ENCODE assay signal across 10 cellular contexts in the genomic region with DNA sequence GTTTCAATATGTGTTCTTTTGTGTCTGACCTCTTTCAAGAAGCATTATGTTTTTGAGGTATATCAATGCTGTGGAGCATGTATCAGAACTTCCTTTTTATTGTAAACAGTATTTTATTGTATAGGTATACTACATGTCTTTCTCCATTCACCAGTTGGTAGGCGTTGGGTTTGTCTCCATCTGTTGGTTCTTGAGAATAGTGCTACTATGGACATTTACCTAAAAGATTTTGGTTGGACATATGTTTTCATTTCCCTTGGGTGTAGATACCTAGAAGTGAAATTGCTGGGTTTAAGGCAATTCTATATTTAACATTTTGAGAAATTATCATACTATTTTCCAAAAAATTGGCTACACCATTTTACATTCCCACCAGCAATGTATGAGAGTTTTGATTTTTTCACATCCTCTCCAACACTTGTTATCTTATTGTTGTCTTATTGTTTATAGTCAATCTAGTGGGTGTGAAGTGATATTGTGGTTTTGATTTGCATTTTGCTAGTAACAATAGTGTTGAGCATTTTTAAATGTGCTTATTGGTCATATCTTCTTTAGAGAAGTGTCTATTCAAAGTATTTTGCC.
DNase-seq lines count a peak whose midpoint lies in the region; ATAC-seq and TF ChIP-seq lines count a peak whose summit lies in the region.
"Had no signal": no experiment of that assay in that cellular context is flagged by ENCODE, and none has a peak within 500 bp of the region (broad histone marks: within the 10 kb centered on the region; RNA-seq: fewer than 3 reads in every experiment).

No MANE protein-coding gene starts in this region.

- TF ChIP-seq POLR2A in stomach (IDR thresholded peaks at IDR 0.05), result no peak

- no peak overlapping the region for H3K27ac Mint-ChIP-seq in activated CD4-positive, alpha-beta T cell treated with anti-CD3 and anti-CD28 coated beads, Interleukin-2, amount 10 ng/mL, durations not matched to agents 7 days and 5 days

- H3K4me3 ChIP-seq in stomach, result no peak overlapping the region
- H3K4me3 ChIP-seq: BLaER1 treated with 17β-estradiol and CSF1 and Interleukin-3, amounts not matched to agents 10 nM and 100 nM; SK-N-MC had no signal

- H3K27me3 Mint-ChIP-seq in activated CD4-positive, alpha-beta T cell treated with anti-CD3 and anti-CD28 coated beads, Interleukin-2, amount 10 ng/mL, durations not matched to agents 7 days and 5 days, result no peaks in the 10 kb centered on the region

- peak; percentile 43 for DNase-seq in SIG-M5 treated with dmso at 0.1 percent for 504 hours (lab: John Stamatoyannopoulos, UW; ENCODE audit: unreplicated experiment)
- no peak for DNase-seq in SIG-M5 (lab: John Stamatoyannopoulos, UW)
- DNase-seq in NCI-H748 treated with DMSO at 0.1 percent for 48 hours (lab: John Stamatoyannopoulos, UW), result peak; percentile 43
- no peak for DNase-seq in stomach
- DNase-seq in T-helper 1 cell, result no peak
- no peak for DNase-seq in NCI-H1436 treated with DMSO at 0.1 percent for 48 hours (lab: John Stamatoyannopoulos, UW)
- DNase-seq in activated CD4-positive, alpha-beta T cell treated with anti-CD3 and anti-CD28 coated beads, Interleukin-2, amount 10 ng/mL, durations not matched to agents 7 days and 5 days, result no peak

- H3K36me3 ChIP-seq in stomach, result no peaks in the 10 kb centered on the region
- H3K36me3 ChIP-seq: BLaER1 treated with 17β-estradiol and CSF1 and Interleukin-3, amounts not matched to agents 10 nM and 100 nM had no signal

- H3K9me3 Mint-ChIP-seq in activated CD4-positive, alpha-beta T cell treated with anti-CD3 and anti-CD28 coated beads, Interleukin-2, amount 10 ng/mL, durations not matched to agents 7 days and 5 days, result peaks cover 5% of the 10 kb centered on the region

- intact Hi-C loops in stomach (cut with DNase I; ENCODE audit: low total_unique reads), result no loop called here

- WGBS in stomach, 5 donors, result 20 to 40% (median 22%) methylated on average over 1 of the region's 1 CpG

- H3K4me1 Mint-ChIP-seq in activated CD4-positive, alpha-beta T cell treated with anti-CD3 and anti-CD28 coated beads, Interleukin-2, amount 10 ng/mL, durations not matched to agents 7 days and 5 days, result no peaks in the 10 kb centered on the region

- no peaks in the 10 kb centered on the region for H3K9me3 ChIP-seq in stomach

- H3K4me3 Mint-ChIP-seq in activated CD4-positive, alpha-beta T cell treated with anti-CD3 and anti-CD28 coated beads, Interleukin-2, amount 10 ng/mL, durations not matched to agents 7 days and 5 days, result no peak overlapping the region

- CTCF ChIA-PET in activated CD4-positive, alpha-beta T cell treated with anti-CD3 and anti-CD28 coated beads, Interleukin-2, amount 10 ng/mL, durations not matched to agents 7 days and 5 days (lab: Charles Lee), result no interaction called here

- H3K27me3 ChIP-seq in stomach, result no peaks in the 10 kb centered on the region
- H3K27me3 ChIP-seq: BLaER1 treated with 17β-estradiol and CSF1 and Interleukin-3, amounts not matched to agents 10 nM and 100 nM had no signal

- H3K4me1 ChIP-seq in stomach, result no peaks in the 10 kb centered on the region
- H3K4me1 ChIP-seq: BLaER1 treated with 17β-estradiol and CSF1 and Interleukin-3, amounts not matched to agents 10 nM and 100 nM had no signal

- no peaks in the 10 kb centered on the region for H3K36me3 Mint-ChIP-seq in activated CD4-positive, alpha-beta T cell treated with anti-CD3 and anti-CD28 coated beads, Interleukin-2, amount 10 ng/mL, durations not matched to agents 7 days and 5 days (ENCODE audit: low read depth)

- POLR2A ChIA-PET in activated CD4-positive, alpha-beta T cell treated with anti-CD3 and anti-CD28 coated beads, Interleukin-2, amount 10 ng/mL, durations not matched to agents 7 days and 5 days (lab: Charles Lee), result no interaction called here

- no peak for TF ChIP-seq EP300 in stomach (IDR thresholded peaks at IDR 0.05)

- TF ChIP-seq CTCF in stomach (IDR thresholded peaks at IDR 0.05), result peak in 4 of 7 experiments; percentile 21 to 47 (median 44)

- H3K27ac ChIP-seq in stomach, result no peak overlapping the region
- H3K27ac ChIP-seq: BLaER1 treated with 17β-estradiol and CSF1 and Interleukin-3, amounts not matched to agents 10 nM and 100 nM; SK-N-MC had no signal

- peak; percentile 48 for ATAC-seq in esophagus mucosa

Comparison
In these comparisons a context has a peak if more than half of its experiments do, and no peak if none do; other contexts are left out.
1. DNase-seq: peak in SIG-M5 treated with dmso at 0.1 percent for 504 hours (single experiment) and NCI-H748 treated with DMSO at 0.1 percent for 48 hours (single experiment); none in SIG-M5 (single experiment), stomach (single experiment), T-helper 1 cell (0 of 5), NCI-H1436 treated with DMSO at 0.1 percent for 48 hours (single experiment) and activated CD4-positive, alpha-beta T cell treated with anti-CD3 and anti-CD28 coated beads, Interleukin-2, amount 10 ng/mL, durations not matched to agents 7 days and 5 days (single experiment).